In the genomic region with DNA sequence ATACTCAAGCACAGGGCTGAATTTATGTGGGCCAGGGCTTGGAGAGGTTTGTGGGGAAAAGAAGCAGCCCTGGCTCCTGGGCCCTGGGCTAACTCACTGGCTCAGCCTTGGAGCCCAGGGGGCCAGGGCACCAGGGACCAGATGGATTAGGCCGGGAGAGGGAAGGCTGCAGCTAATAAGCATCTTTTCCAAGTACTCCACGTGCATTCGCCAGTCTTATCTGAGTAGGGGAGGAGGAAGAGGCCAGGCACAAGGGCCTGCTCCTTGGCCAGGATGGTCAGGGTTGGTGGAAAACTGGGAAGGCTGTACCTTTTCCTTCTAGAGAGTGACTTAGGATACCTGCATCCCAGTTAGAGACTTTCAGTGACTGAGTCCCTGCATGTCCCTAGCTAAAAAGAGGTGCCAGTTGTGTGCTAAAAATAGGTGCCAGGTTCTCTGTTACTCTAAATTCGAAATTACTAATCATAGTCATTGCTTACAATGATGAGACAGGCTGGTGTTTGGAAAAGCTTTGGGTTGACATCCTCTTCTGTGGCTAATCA, we compare ENCODE assay signal across 9 cellular contexts. TPM values are rescaled to one million over a fixed set of nuclear protein-coding genes. Genes with fewer than 3 reads are reported as not detected.
A peak's percentile ranks its signal among the peaks of the same experiment; 100 is the strongest.
DNase-seq lines count a peak whose midpoint lies in the region; ATAC-seq and TF ChIP-seq lines count a peak whose summit lies in the region.
"Had no signal": no experiment of that assay in that cellular context is flagged by ENCODE, and none has a peak within 500 bp of the region (broad histone marks: within the 10 kb centered on the region; RNA-seq: fewer than 3 reads in every experiment).

No MANE protein-coding gene starts in this region.

- H3K36me3 ChIP-seq in ES-I3 (ENCODE audit: insufficient read depth, low read length) (peaks cover 5% of the 10 kb centered on the region), OCI-LY7 (ENCODE audit: insufficient read depth, low read length) (peaks cover 23% of the 10 kb centered on the region), trophoblast cell (ENCODE audit: control insufficient read depth in 1 of 2, insufficient read depth in 2 of 2, low read length in 2 of 2) (no peaks in the 10 kb centered on the region)

- H2AFZ ChIP-seq in OCI-LY7 (ENCODE audit: low read length) (no peak overlapping the region), trophoblast cell (ENCODE audit: insufficient read depth, low read length, poor library complexity) (no peak overlapping the region)

- POLR2A ChIA-PET in OCI-LY7 (lab: Charles Lee): interaction anchor here (0.6 to 2.4 kb wide), 6 partner anchors 10 to 478 kb away, joined by 3 to 10 read pairs (median 3); no protein-coding TSS in a partner anchor

- peak overlapping the region; percentile 35 for H3K27ac ChIP-seq in OCI-LY7 (ENCODE audit: low read depth, low read length, poor library complexity, severe bottlenecking)
- no peak overlapping the region for H3K27ac ChIP-seq in trophoblast cell (ENCODE audit: low read depth, low read length)

- ATAC-seq in HG03521 (IDR thresholded peaks at IDR 0.05; ENCODE audit: unreplicated experiment) (no peak), HG02870 (IDR thresholded peaks at IDR 0.05; ENCODE audit: unreplicated experiment) (no peak)

- H3K9me2 ChIP-seq in OCI-LY7 (ENCODE audit: insufficient read depth, low read length): no peaks in the 10 kb centered on the region

- peaks cover 41% of the 10 kb centered on the region for H4K20me1 ChIP-seq in OCI-LY7 (ENCODE audit: insufficient read depth, low read length)

- H2AK5ac ChIP-seq in trophoblast cell (ENCODE audit: low read length): no peak overlapping the region

- no peak overlapping the region for H4K91ac ChIP-seq in trophoblast cell (ENCODE audit: low read depth, low read length)

- H3K79me2 ChIP-seq in OCI-LY7 (ENCODE audit: insufficient read depth, low read depth, low read length): peaks cover 91% of the 10 kb centered on the region
- H3K79me2 ChIP-seq in trophoblast cell (ENCODE audit: control insufficient read depth, insufficient read depth, low read length, poor library complexity): peaks cover 16% of the 10 kb centered on the region

- TF ChIP-seq CTCF in OCI-LY7 (conservative IDR thresholded peaks at IDR 0.05; ENCODE audit: low read length): no peak
- TF ChIP-seq CTCF in epithelial cell of esophagus (IDR thresholded peaks at IDR 0.05; ENCODE audit: insufficient read depth, low read depth, low read length, missing control alignments): no peak

- intact Hi-C loops in OCI-LY7 (cut with micrococcal nuclease; ENCODE audit: unreplicated experiment): loop anchor here (10.0 kb wide), 1 partner anchor 969 kb away; the partner anchor contains the start of gene PAPOLA

- H3K27me3 ChIP-seq in trophoblast cell (ENCODE audit: insufficient read depth, low read length): no peaks in the 10 kb centered on the region

- DNase-seq in OCI-LY7 (ENCODE audit: low spot score) (no peak), epithelial cell of esophagus (ENCODE audit: low read depth) (no peak), trophoblast cell (no peak), NCI-H2081 treated with DMSO at 0.1 percent for 48 hours (lab: John Stamatoyannopoulos, UW) (no peak), NCI-H1105 (lab: John Stamatoyannopoulos, UW) (no peak)
- DNase-seq: activated CD4-positive, alpha-beta T cell treated with anti-CD3 and anti-CD28 coated beads for 48 hours had no signal

- peaks cover 20% of the 10 kb centered on the region for H3K4me1 ChIP-seq in ES-I3 (ENCODE audit: insufficient read depth, low read length)
- H3K4me1 ChIP-seq in OCI-LY7 (ENCODE audit: insufficient read depth, low read length, poor library complexity, severe bottlenecking): peaks cover 40% of the 10 kb centered on the region
- peaks cover 12 to 14% of the 10 kb centered on the region in 2 experiments for H3K4me1 ChIP-seq in trophoblast cell (ENCODE audit: control insufficient read depth in 1 of 2, insufficient read depth in 2 of 2, low read length in 2 of 2)

- no peak overlapping the region for H2BK120ac ChIP-seq in trophoblast cell (ENCODE audit: insufficient read depth, low read length, poor library complexity)

- H4K12ac ChIP-seq in trophoblast cell (ENCODE audit: low read depth, low read length): no peak overlapping the region

- H2BK5ac ChIP-seq in trophoblast cell (ENCODE audit: low read depth, low read length, poor library complexity): no peak overlapping the region

- CTCF ChIA-PET in OCI-LY7 (lab: Charles Lee; ENCODE audit: unreplicated experiment): no interaction called here

- H3K18ac ChIP-seq in trophoblast cell (ENCODE audit: low read length): peak overlapping the region; percentile 19

- H3K23ac ChIP-seq in trophoblast cell (ENCODE audit: low read length): no peak overlapping the region

- peak overlapping the region; percentile 73 for H3K4ac ChIP-seq in trophoblast cell (ENCODE audit: low read depth, low read length)

- H3K4me3 ChIP-seq in OCI-LY7 (ENCODE audit: low read depth, low read length, poor library complexity, severe bottlenecking): peak overlapping the region; percentile 93
- peak overlapping the region; percentile 86 for H3K4me3 ChIP-seq in epithelial cell of esophagus (ENCODE audit: low read length)
- peak overlapping the region; percentile 98 for H3K4me3 ChIP-seq in trophoblast cell (ENCODE audit: low read depth, low read length)

- H4K8ac ChIP-seq in trophoblast cell (ENCODE audit: low read depth, low read length): no peak overlapping the region

- BruUV-seq in OCI-LY7 (replicated peaks; lab: Mats Ljungman, UMichigan): no TSS peak

- H3K9ac ChIP-seq in ES-I3 (ENCODE audit: low read depth, low read length): peak overlapping the region; percentile 89; the same call in 1 of the 2 replicates
- H3K9ac ChIP-seq in trophoblast cell (ENCODE audit: low read length): peak overlapping the region; percentile 96

- WGBS in trophoblast cell (ENCODE audit: extremely low coverage, insufficient coverage, insufficient read length): no CpG with 5 or more reads among the region's 4 CpGs

- no peak overlapping the region for H2BK12ac ChIP-seq in trophoblast cell (ENCODE audit: low read length)

- H3K14ac ChIP-seq in trophoblast cell (ENCODE audit: low read length): no peak overlapping the region

- no peaks in the 10 kb centered on the region for H3K9me3 ChIP-seq in ES-I3 (ENCODE audit: control insufficient read depth, insufficient read depth, low read length)
- no peaks in the 10 kb centered on the region for H3K9me3 ChIP-seq in OCI-LY7 (ENCODE audit: low read length)
- H3K9me3 ChIP-seq in trophoblast cell (ENCODE audit: insufficient read depth, low read depth, low read length): no peaks in the 10 kb centered on the region

- peak overlapping the region; percentile 95 for H3K4me2 ChIP-seq in OCI-LY7 (ENCODE audit: low read length)
- H3K4me2 ChIP-seq in trophoblast cell (ENCODE audit: low read length): peak overlapping the region; percentile 84

- peaks cover 3% of the 10 kb centered on the region for H3K79me1 ChIP-seq in trophoblast cell (ENCODE audit: low read length)

RNA-seq across cellular contexts. Expression of gene GLRX5, which starts 1.3 kb away (rescaled TPM):
- total RNA-seq in OCI-LY7 (2014; rRNA removed; shearing (Covaris generic)): 59.6 and 68.2 TPM in 2 replicates
- 78.4 and 82.6 TPM in 2 replicates for total RNA-seq in OCI-LY7 (2022)
- 44.9 and 47.3 TPM in 2 replicates for polyA plus RNA-seq in trophoblast cell (2013)

RNA-seq across cellular contexts. Expression of gene SYNE3, which starts 19.7 kb away (rescaled TPM):
- total RNA-seq in OCI-LY7 (2014; rRNA removed; shearing (Covaris generic)): 0.26 and 0.60 TPM in 2 replicates
- total RNA-seq in OCI-LY7 (2022): 4.1 and 4.5 TPM in 2 replicates
- polyA plus RNA-seq in trophoblast cell (2013): 0.81 and 0.86 TPM in 2 replicates
